2 cellular contexts compared by ENCODE assay signal in genomic region chr10:98258683-98259454, GRCh38.
A peak's percentile ranks its signal among the peaks of the same experiment; 100 is the strongest.
TF ChIP-seq lines count a peak whose summit lies in the region.

No MANE protein-coding gene starts in this region.

TF ChIP-seq in HEK293, 187 proteins besides CTCF, POLR2A, EP300 and RAD21 (continued from another document and continues in another):
- TF ChIP-seq, protein P1, sequence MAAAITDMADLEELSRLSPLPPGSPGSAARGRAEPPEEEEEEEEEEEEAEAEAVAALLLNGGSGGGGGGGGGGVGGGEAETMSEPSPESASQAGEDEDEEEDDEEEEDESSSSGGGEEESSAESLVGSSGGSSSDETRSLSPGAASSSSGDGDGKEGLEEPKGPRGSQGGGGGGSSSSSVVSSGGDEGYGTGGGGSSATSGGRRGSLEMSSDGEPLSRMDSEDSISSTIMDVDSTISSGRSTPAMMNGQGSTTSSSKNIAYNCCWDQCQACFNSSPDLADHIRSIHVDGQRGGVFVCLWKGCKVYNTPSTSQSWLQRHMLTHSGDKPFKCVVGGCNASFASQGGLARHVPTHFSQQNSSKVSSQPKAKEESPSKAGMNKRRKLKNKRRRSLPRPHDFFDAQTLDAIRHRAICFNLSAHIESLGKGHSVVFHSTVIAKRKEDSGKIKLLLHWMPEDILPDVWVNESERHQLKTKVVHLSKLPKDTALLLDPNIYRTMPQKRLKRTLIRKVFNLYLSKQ (tag by site-specific recombination; IDR thresholded peaks at IDR 0.05; ENCODE audit: borderline replicate concordance), result no peak
- TF ChIP-seq, protein P2, sequence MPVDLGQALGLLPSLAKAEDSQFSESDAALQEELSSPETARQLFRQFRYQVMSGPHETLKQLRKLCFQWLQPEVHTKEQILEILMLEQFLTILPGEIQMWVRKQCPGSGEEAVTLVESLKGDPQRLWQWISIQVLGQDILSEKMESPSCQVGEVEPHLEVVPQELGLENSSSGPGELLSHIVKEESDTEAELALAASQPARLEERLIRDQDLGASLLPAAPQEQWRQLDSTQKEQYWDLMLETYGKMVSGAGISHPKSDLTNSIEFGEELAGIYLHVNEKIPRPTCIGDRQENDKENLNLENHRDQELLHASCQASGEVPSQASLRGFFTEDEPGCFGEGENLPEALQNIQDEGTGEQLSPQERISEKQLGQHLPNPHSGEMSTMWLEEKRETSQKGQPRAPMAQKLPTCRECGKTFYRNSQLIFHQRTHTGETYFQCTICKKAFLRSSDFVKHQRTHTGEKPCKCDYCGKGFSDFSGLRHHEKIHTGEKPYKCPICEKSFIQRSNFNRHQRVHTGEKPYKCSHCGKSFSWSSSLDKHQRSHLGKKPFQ (tag by site-specific recombination; IDR thresholded peaks at IDR 0.05), result no peak
- TF ChIP-seq ZSCAN16 (tag by site-specific recombination; IDR thresholded peaks at IDR 0.05) (no peak), ZNF571 (tag by site-specific recombination; IDR thresholded peaks at IDR 0.05) (no peak), ZFP3 (tag by site-specific recombination; IDR thresholded peaks at IDR 0.05; ENCODE audit: low read depth) (no peak), PATZ1 (tag by site-specific recombination; IDR thresholded peaks at IDR 0.05) (peak; percentile 39; the same call in 1 of the 2 replicates), ZNF341 (tag by site-specific recombination; IDR thresholded peaks at IDR 0.05; ENCODE audit: low read depth) (peak; percentile 87), SCRT2 (tag by site-specific recombination; IDR thresholded peaks at IDR 0.05) (0 out of 2 replicates have a peak, but pooled peaks have one; percentile 10), ZBTB20 (tag by site-specific recombination; IDR thresholded peaks at IDR 0.05) (no peak), ZNF548 (tag by site-specific recombination; IDR thresholded peaks at IDR 0.05) (peak; percentile 93), GLIS1 (tag by site-specific recombination; IDR thresholded peaks at IDR 0.05) (peak; percentile 85), ZNF658 (tag by site-specific recombination; IDR thresholded peaks at IDR 0.05) (no peak), ZNF501 (tag by site-specific recombination; IDR thresholded peaks at IDR 0.05) (0 out of 2 replicates have a peak, but pooled peaks have one; percentile 45), SP7 (tag by site-specific recombination; IDR thresholded peaks at IDR 0.05) (peak; percentile 92), ZNF24 (tag by site-specific recombination; IDR thresholded peaks at IDR 0.05) (0 out of 2 replicates have a peak, but pooled peaks have one; percentile 64), ZNF394 (tag by site-specific recombination; IDR thresholded peaks at IDR 0.05; ENCODE audit: borderline replicate concordance) (0 out of 2 replicates have a peak, but pooled peaks have one; percentile 39), IKZF3 (tag by site-specific recombination; IDR thresholded peaks at IDR 0.05) (0 out of 2 replicates have a peak, but pooled peaks have one; percentile 32), ZBTB17 (tag by site-specific recombination; IDR thresholded peaks at IDR 0.05) (peak; percentile 55), ZNF202 (tag by site-specific recombination; IDR thresholded peaks at IDR 0.05; ENCODE audit: borderline replicate concordance) (no peak), ZBTB48 (tag by site-specific recombination; IDR thresholded peaks at IDR 0.05) (0 out of 2 replicates have a peak, but pooled peaks have one; percentile 33), ZNF843 (tag by site-specific recombination; IDR thresholded peaks at IDR 0.05) (peak; percentile 56; the same call in 1 of the 2 replicates), SP3 (tag by site-specific recombination; IDR thresholded peaks at IDR 0.05) (no peak), ZNF521 (tag by site-specific recombination; IDR thresholded peaks at IDR 0.05) (no peak), ZNF624 (tag by site-specific recombination; IDR thresholded peaks at IDR 0.05) (no peak), ZNF366 (tag by site-specific recombination; conservative IDR thresholded peaks at IDR 0.05) (peak; percentile 82)
- TF ChIP-seq, protein P3, sequence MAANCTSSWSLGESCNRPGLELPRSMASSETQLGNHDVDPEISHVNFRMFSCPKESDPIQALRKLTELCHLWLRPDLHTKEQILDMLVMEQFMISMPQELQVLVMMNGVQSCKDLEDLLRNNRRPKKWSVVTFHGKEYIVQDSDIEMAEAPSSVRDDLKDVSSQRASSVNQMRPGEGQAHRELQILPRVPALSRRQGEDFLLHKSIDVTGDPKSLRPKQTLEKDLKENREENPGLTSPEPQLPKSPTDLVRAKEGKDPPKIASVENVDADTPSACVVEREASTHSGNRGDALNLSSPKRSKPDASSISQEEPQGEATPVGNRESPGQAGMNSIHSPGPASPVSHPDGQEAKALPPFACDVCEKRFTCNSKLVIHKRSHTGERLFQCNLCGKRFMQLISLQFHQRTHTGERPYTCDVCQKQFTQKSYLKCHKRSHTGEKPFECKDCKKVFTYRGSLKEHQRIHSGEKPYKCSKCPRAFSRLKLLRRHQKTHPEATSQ (tag by site-specific recombination; IDR thresholded peaks at IDR 0.05), result no peak
- TF ChIP-seq, protein P4, sequence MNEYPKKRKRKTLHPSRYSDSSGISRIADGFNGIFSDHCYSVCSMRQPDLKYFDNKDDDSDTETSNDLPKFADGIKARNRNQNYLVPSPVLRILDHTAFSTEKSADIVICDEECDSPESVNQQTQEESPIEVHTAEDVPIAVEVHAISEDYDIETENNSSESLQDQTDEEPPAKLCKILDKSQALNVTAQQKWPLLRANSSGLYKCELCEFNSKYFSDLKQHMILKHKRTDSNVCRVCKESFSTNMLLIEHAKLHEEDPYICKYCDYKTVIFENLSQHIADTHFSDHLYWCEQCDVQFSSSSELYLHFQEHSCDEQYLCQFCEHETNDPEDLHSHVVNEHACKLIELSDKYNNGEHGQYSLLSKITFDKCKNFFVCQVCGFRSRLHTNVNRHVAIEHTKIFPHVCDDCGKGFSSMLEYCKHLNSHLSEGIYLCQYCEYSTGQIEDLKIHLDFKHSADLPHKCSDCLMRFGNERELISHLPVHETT (tag by site-specific recombination; IDR thresholded peaks at IDR 0.05), result peak; percentile 56; the same call in 1 of the 2 replicates

TF ChIP-seq in K562, 482 proteins besides CTCF, POLR2A, EP300 and RAD21 (continued from another document):
- no peak for TF ChIP-seq NR0B1 (IDR thresholded peaks at IDR 0.05; ENCODE audit: partially characterized antibody)
- TF ChIP-seq POLR2G (IDR thresholded peaks at IDR 0.05; ENCODE audit: low read depth, low read length), result 0 out of 2 replicates have a peak, but pooled peaks have one; percentile 21
- TF ChIP-seq RBFOX2 (IDR thresholded peaks at IDR 0.05; ENCODE audit: low read depth, low read length), result no peak
